Comparison of ENCODE assay signal across 8 cellular contexts in the genomic region with DNA sequence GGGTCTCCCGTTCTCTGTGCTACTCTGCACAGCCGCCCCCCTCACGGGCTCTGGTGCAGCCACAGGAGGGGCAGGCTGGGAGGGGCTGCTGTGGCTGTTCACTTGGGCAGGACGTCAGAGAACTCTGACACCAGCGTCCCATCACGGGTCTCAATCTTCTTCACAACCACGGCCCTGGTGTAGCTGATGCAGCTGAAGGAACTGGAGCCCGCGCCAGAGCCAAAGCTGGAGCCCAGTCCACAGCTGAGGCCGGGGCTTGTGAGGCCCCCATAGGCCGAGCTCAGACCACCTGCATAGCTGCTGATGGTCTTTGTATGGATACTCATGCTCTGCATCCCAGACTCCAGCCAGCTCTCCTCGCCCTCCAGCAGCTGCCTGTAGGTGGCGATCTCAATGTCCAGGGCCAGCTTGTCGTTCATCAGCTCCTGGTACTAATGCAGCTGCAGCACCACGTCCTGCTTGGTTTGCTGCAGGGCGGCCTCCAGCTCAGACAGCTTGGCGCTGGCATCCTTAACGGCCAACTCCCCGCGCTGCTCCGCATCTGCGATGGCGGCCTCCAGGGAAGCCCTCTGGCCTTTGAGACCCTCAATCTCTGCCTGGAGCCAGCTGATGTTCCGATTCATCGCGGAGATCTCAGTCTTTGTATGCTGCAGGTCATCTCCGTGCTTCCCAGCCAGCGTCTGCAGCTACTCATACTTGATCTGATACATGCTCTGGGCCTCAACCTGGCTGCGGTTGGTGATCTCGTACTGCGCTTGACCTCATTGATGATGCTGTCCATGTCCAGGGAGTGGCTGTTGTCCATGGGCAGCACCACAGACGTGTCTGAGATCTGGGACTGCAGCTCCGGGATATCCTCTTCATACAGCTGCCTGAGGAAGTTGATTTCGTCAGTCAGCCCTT. TPM values are rescaled to one million over a fixed set of nuclear protein-coding genes. Genes with fewer than 3 reads are reported as not detected.
DNase-seq lines count a peak whose midpoint lies in the region; ATAC-seq, FAIRE-seq and TF ChIP-seq lines count a peak whose summit lies in the region.

No MANE protein-coding gene starts in this region.

- TF ChIP-seq CTCF in GM06990 (IDR thresholded peaks at IDR 0.05; ENCODE audit: insufficient read depth, low read length, poor library complexity, severe bottlenecking) (peak; percentile 56), fibroblast of the aortic adventitia (IDR thresholded peaks at IDR 0.05; ENCODE audit: insufficient read depth, low read length) (peak; percentile 70), parathyroid adenoma (IDR thresholded peaks at IDR 0.05) (no peak)

- no peak for FAIRE-seq in GM12891 (lab: Jason Lieb, UNC)

- H3K79me2 ChIP-seq in parathyroid adenoma: no peaks in the 10 kb centered on the region

- H3K36me3 ChIP-seq in GM06990 (ENCODE audit: control insufficient read depth, insufficient read depth, low read length) (no peaks in the 10 kb centered on the region), parathyroid adenoma (ENCODE audit: control insufficient read depth, insufficient read depth, low read length) (no peaks in the 10 kb centered on the region)

- no peaks in the 10 kb centered on the region for H3K9me3 ChIP-seq in parathyroid adenoma (ENCODE audit: control insufficient read depth, low read length)

- peaks cover 2% of the 10 kb centered on the region; the same call in 1 of the 2 replicates for H3K27me3 ChIP-seq in GM06990 (replicated peaks; ENCODE audit: control insufficient read depth, insufficient read depth, low read length)
- H3K27me3 ChIP-seq in parathyroid adenoma (ENCODE audit: control insufficient read depth, insufficient read depth, low read length): no peaks in the 10 kb centered on the region

- H2AFZ ChIP-seq in parathyroid adenoma: peak overlapping the region; percentile 36

- H3K4me3 ChIP-seq in GM06990 (replicated peaks; ENCODE audit: low read depth, low read length): no peak overlapping the region
- H3K4me3 ChIP-seq in fibroblast of the aortic adventitia (ENCODE audit: low read depth, low read length): no peak overlapping the region
- no peak overlapping the region for H3K4me3 ChIP-seq in parathyroid adenoma (ENCODE audit: low read depth, low read length)

- TF ChIP-seq POLR2A in GM12891 (IDR thresholded peaks at IDR 0.05; ENCODE audit: low read depth, low read length): no peak

- DNase-seq in GM06990 (ENCODE audit: extremely low read depth, insufficient read length): no peak
- DNase-seq in NCI-H526 (lab: John Stamatoyannopoulos, UW): peak; percentile 85 to 89
- DNase-seq in fibroblast of the aortic adventitia (ENCODE audit: low read depth): peak; percentile 41
- DNase-seq in GM12891 (ENCODE audit: insufficient read length, low spot score): no peak
- no peak for DNase-seq in NCI-H187 (lab: John Stamatoyannopoulos, UW)
- no peak for DNase-seq in NCI-H82 treated with DMSO at 0.1 percent for 48 hours (lab: John Stamatoyannopoulos, UW; ENCODE audit: unreplicated experiment)

- no peak overlapping the region for H3K27ac ChIP-seq in parathyroid adenoma

- no peak overlapping the region for H3K9ac ChIP-seq in parathyroid adenoma

- H3K4me2 ChIP-seq in parathyroid adenoma (ENCODE audit: low read length): no peak overlapping the region

- H3K4me1 ChIP-seq in parathyroid adenoma: no peaks in the 10 kb centered on the region

- no peak for ATAC-seq in GM18858 (IDR thresholded peaks at IDR 0.05; ENCODE audit: unreplicated experiment)

TF ChIP-seq in GM12891, 5 proteins besides CTCF, POLR2A, EP300 and RAD21:
- TF ChIP-seq POU2F2 (IDR thresholded peaks at IDR 0.05; ENCODE audit: low read depth, low read length) (no peak), POLR2AphosphoS5 (IDR thresholded peaks at IDR 0.05; ENCODE audit: low read depth, low read length) (no peak), SPI1 (IDR thresholded peaks at IDR 0.05; ENCODE audit: low read depth, low read length) (no peak), PAX5 (IDR thresholded peaks at IDR 0.05; ENCODE audit: insufficient read depth, low read length, severe bottlenecking) (no peak), TAF1 (IDR thresholded peaks at IDR 0.05; ENCODE audit: low read depth, low read length) (no peak)

RNA-seq across cellular contexts. Expression of gene DUSP19, which starts 7.4 kb away (rescaled TPM):
- total RNA-seq in fibroblast of the aortic adventitia (ENCODE audit: low replicate concordance): 1.6 and 4.8 TPM in 2 replicates
- 0.41 TPM for polyA plus RNA-seq in GM12891 (2012; ENCODE audit: low read depth, missing spikeins)

RNA-seq across cellular contexts. Expression of gene NCKAP1, which starts 32.9 kb away (rescaled TPM):
- total RNA-seq in fibroblast of the aortic adventitia (ENCODE audit: low replicate concordance): 76.4 and 167 TPM in 2 replicates
- polyA plus RNA-seq in GM12891 (2012; ENCODE audit: low read depth, missing spikeins): 3.5 TPM

RNA-seq across cellular contexts. Expression of gene NUP35, which starts 53.0 kb away (rescaled TPM):
- total RNA-seq in fibroblast of the aortic adventitia (ENCODE audit: low replicate concordance): 4.4 and 22.3 TPM in 2 replicates
- 9.0 TPM for polyA plus RNA-seq in GM12891 (2012; ENCODE audit: low read depth, missing spikeins)

Comparison
In these comparisons a context has a peak if more than half of its experiments do, and no peak if none do; other contexts are left out.
1. DNase-seq: peak in NCI-H526 (2 of 2) and fibroblast of the aortic adventitia (single experiment); none in GM06990 (single experiment), GM12891 (single experiment), NCI-H187 (0 of 2) and NCI-H82 treated with DMSO at 0.1 percent for 48 hours (single experiment).